ENCODE assay signal across 10 cellular contexts in the genomic region with DNA sequence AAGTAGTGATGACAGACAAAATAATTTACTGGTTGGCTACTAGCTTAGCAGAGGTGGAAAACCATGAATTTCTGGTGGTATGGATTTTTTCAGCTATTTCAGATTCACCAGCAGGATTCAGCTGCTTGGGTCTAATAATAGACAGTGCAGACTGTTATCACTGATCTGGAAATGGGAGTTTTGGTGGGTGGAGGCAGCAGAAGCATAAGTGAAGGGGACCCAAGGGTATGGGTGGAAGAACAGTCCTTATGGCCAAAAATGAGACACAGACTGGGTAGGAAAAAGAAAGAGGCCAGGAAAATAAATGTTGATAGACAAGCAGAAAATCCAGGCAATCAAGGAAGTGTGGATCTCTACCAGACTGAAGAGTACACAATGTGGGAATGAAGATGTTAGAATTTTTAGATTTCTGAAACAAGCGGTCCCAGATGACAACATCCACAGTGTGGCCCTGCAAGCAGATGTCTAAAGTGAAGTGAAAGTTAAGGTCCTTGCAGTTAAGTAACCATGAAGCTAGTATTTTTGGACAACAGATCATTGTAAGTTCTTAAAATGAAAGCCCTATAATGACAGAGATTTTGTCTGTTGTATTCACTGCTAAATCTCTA. TPM values are rescaled to one million over a fixed set of nuclear protein-coding genes. Genes with fewer than 3 reads are reported as not detected.
A peak's percentile ranks its signal among the peaks of the same experiment; 100 is the strongest.
DNase-seq lines count a peak whose midpoint lies in the region; ATAC-seq lines count a peak whose summit lies in the region.
"Had no signal": no experiment of that assay in that cellular context is flagged by ENCODE, and none has a peak within 500 bp of the region (broad histone marks: within the 10 kb centered on the region; RNA-seq: fewer than 3 reads in every experiment).

No MANE protein-coding gene starts in this region.

- no peak overlapping the region for H3K4me3 ChIP-seq in H7 (ENCODE audit: insufficient read depth, low read depth, low read length)
- H3K4me3 ChIP-seq: lung had no signal

- H3K36me3 ChIP-seq in H7 (replicated peaks; ENCODE audit: control insufficient read depth, insufficient read depth, low read length): no peaks in the 10 kb centered on the region

- ATAC-seq in GM21723 (IDR thresholded peaks at IDR 0.05; ENCODE audit: unreplicated experiment): peak; percentile 85
- ATAC-seq in HG03571 (IDR thresholded peaks at IDR 0.05; ENCODE audit: unreplicated experiment): peak; percentile 77
- peak; percentile 40 for ATAC-seq in sciatic nerve

- H3K27me3 ChIP-seq in H7 (ENCODE audit: control insufficient read depth, insufficient read depth, low read length): no peaks in the 10 kb centered on the region

- intact Hi-C loops in sciatic nerve (cut with DNase I): no loop called here

- DNase-seq in SIG-M5 treated with dmso at 0.1 percent for 504 hours (lab: John Stamatoyannopoulos, UW; ENCODE audit: unreplicated experiment) (peak; percentile 80), SIG-M5 (lab: John Stamatoyannopoulos, UW) (no peak), sciatic nerve (ENCODE audit: low spot score) (no peak), H7 (no peak)
- no peak for DNase-seq in stimulated activated naive CD4-positive, alpha-beta T cell (lab: John Stamatoyannopoulos, UW)
- DNase-seq in stimulated activated CD4-positive, alpha-beta T cell treated with anti-CD3 and anti-CD28 coated beads, Interleukin-15, amount 100 ng/mL, for 24 hours: no peak
- DNase-seq: NCI-H226 had no signal

RNA-seq across cellular contexts. Expression of a gene that starts 24.7 kb away (rescaled TPM):
- total RNA-seq in sciatic nerve: 61.9 TPM
- total RNA-seq in H7 (2014; rRNA removed; shearing (Covaris generic)): 0.63 and 3.4 TPM in 2 replicates

Comparison
In these comparisons a context has a peak if more than half of its experiments do, and no peak if none do; other contexts are left out.
1. RNA of a gene that starts 24.7 kb away (total RNA-seq): 61.9 TPM in sciatic nerve (single experiment); 0.63 to 3.4 TPM in H7; every median in the first group is over 10 times any median in the second.
2. Peak in every context shown above with its lines, with median percentiles within 50 percentile points of each other: ATAC-seq.